ENCODE assay signal across 2 cellular contexts in genomic region chr12:54201001-54201794, GRCh38.
TF ChIP-seq lines count a peak whose summit lies in the region.

No MANE protein-coding gene starts in this region.

TF ChIP-seq in GM23338, 12 proteins besides CTCF, POLR2A, EP300 and RAD21:
- TF ChIP-seq REST (IDR thresholded peaks at IDR 0.05; ENCODE audit: unreplicated experiment) = no peak
- no peak for TF ChIP-seq EZH2 (IDR thresholded peaks at IDR 0.05; ENCODE audit: low read depth, unreplicated experiment)
- no peak for TF ChIP-seq ZNF331 (CRISPR knock-in tag; IDR thresholded peaks at IDR 0.05; ENCODE audit: low read depth)
- TF ChIP-seq ZNF462 (CRISPR knock-in tag; IDR thresholded peaks at IDR 0.05) = no peak
- no peak for TF ChIP-seq JUNB (IDR thresholded peaks at IDR 0.05; ENCODE audit: unreplicated experiment)
- TF ChIP-seq ETS1 (IDR thresholded peaks at IDR 0.05) = no peak
- TF ChIP-seq EZH2phosphoT487 (IDR thresholded peaks at IDR 0.05; ENCODE audit: unreplicated experiment) = no peak
- no peak for TF ChIP-seq NANOG (IDR thresholded peaks at IDR 0.05; ENCODE audit: borderline replicate concordance)
- no peak for TF ChIP-seq ZNF114 (CRISPR knock-in tag; IDR thresholded peaks at IDR 0.05)

TF ChIP-seq in K562, 482 proteins besides CTCF, POLR2A, EP300 and RAD21 (continued from another document and continues in another):
- TF ChIP-seq, protein P1, sequence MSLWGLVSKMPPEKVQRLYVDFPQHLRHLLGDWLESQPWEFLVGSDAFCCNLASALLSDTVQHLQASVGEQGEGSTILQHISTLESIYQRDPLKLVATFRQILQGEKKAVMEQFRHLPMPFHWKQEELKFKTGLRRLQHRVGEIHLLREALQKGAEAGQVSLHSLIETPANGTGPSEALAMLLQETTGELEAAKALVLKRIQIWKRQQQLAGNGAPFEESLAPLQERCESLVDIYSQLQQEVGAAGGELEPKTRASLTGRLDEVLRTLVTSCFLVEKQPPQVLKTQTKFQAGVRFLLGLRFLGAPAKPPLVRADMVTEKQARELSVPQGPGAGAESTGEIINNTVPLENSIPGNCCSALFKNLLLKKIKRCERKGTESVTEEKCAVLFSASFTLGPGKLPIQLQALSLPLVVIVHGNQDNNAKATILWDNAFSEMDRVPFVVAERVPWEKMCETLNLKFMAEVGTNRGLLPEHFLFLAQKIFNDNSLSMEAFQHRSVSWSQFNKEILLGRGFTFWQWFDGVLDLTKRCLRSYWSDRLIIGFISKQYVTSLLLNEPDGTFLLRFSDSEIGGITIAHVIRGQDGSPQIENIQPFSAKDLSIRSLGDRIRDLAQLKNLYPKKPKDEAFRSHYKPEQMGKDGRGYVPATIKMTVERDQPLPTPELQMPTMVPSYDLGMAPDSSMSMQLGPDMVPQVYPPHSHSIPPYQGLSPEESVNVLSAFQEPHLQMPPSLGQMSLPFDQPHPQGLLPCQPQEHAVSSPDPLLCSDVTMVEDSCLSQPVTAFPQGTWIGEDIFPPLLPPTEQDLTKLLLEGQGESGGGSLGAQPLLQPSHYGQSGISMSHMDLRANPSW (CRISPR knock-in tag; IDR thresholded peaks at IDR 0.05) = no peak
- TF ChIP-seq POU5F1 (IDR thresholded peaks at IDR 0.05; ENCODE audit: borderline replicate concordance, low read depth, low read length, partially characterized antibody) (no peak), HDAC6 (IDR thresholded peaks at IDR 0.05; ENCODE audit: low read depth, low read length) (no peak), CBX1 (IDR thresholded peaks at IDR 0.05; ENCODE audit: low read depth) (peak; percentile 58; the same call in 1 of the 2 replicates), PHF8 (IDR thresholded peaks at IDR 0.05; ENCODE audit: borderline replicate concordance, low read length) (no peak), ATF7 (IDR thresholded peaks at IDR 0.05) (0 out of 2 replicates have a peak, but pooled peaks have one; percentile 34), ESRRB (CRISPR knock-in tag; IDR thresholded peaks at IDR 0.05; ENCODE audit: borderline replicate concordance) (no peak), MCM7 (IDR thresholded peaks at IDR 0.05) (no peak), CTCFL (IDR thresholded peaks at IDR 0.05; ENCODE audit: borderline replicate concordance, insufficient read depth, low read depth, low read length, poor library complexity, severe bottlenecking) (peak; percentile 71), TRIM28 (IDR thresholded peaks at IDR 0.05) (no peak), PTBP1 (IDR thresholded peaks at IDR 0.05; ENCODE audit: low read depth, low read length) (0 out of 2 replicates have a peak, but pooled peaks have one; percentile 70), HEY1 (CRISPR knock-in tag; IDR thresholded peaks at IDR 0.05; ENCODE audit: borderline replicate concordance) (no peak), NUFIP1 (IDR thresholded peaks at IDR 0.05; ENCODE audit: partially characterized antibody) (no peak), STAG1 (CRISPR knock-in tag; IDR thresholded peaks at IDR 0.05; ENCODE audit: borderline replicate concordance) (peak; percentile 44; the same call in 1 of the 2 replicates), RBM39 (optimal IDR thresholded peaks at IDR 0.05; ENCODE audit: low read depth, low read length) (no peak), TCF7 (IDR thresholded peaks at IDR 0.05; ENCODE audit: borderline replicate concordance) (no peak), ZNF282 (CRISPR knock-in tag; IDR thresholded peaks at IDR 0.05) (no peak), TRIM24 (IDR thresholded peaks at IDR 0.05) (no peak), MAFK (IDR thresholded peaks at IDR 0.05; ENCODE audit: low read length) (no peak), PTTG1 (tag; IDR thresholded peaks at IDR 0.05; ENCODE audit: low read depth) (no peak), GABPA (tag; conservative IDR thresholded peaks at IDR 0.05; ENCODE audit: low read depth) (no peak), TFAP4 (CRISPR knock-in tag; IDR thresholded peaks at IDR 0.05; ENCODE audit: borderline replicate concordance) (no peak), MXD1 (CRISPR knock-in tag; IDR thresholded peaks at IDR 0.05; ENCODE audit: borderline replicate concordance, poor library complexity, severe bottlenecking) (no peak), SRF (CRISPR knock-in tag; IDR thresholded peaks at IDR 0.05) (no peak), RBBP5 (IDR thresholded peaks at IDR 0.05; ENCODE audit: borderline replicate concordance, insufficient read depth, low read length, poor library complexity, severe bottlenecking) (no peak), RFX1 (IDR thresholded peaks at IDR 0.05) (no peak), PCBP1 (IDR thresholded peaks at IDR 0.05; ENCODE audit: low read depth, low read length, poor library complexity, severe bottlenecking) (no peak), CHD2 (IDR thresholded peaks at IDR 0.05; ENCODE audit: low read depth, low read length) (no peak), MTA3 (IDR thresholded peaks at IDR 0.05; ENCODE audit: borderline replicate concordance) (no peak), ILF3 (IDR thresholded peaks at IDR 0.05; ENCODE audit: borderline replicate concordance) (no peak), SNIP1 (IDR thresholded peaks at IDR 0.05; ENCODE audit: low read depth) (no peak), ZNF133 (CRISPR knock-in tag; IDR thresholded peaks at IDR 0.05) (no peak), HNRNPLL (IDR thresholded peaks at IDR 0.05; ENCODE audit: low read depth, low read length, poor library complexity, severe bottlenecking) (no peak), BHLHE40 (IDR thresholded peaks at IDR 0.05; ENCODE audit: low read length) (0 out of 2 replicates have a peak, but pooled peaks have one; percentile 26), DACH1 (IDR thresholded peaks at IDR 0.05; ENCODE audit: partially characterized antibody) (no peak), ARID2 (IDR thresholded peaks at IDR 0.05) (no peak), HOMEZ (CRISPR knock-in tag; IDR thresholded peaks at IDR 0.05) (no peak), ZNF146 (CRISPR knock-in tag; IDR thresholded peaks at IDR 0.05; ENCODE audit: unreplicated experiment) (no peak), ZNF695 (CRISPR knock-in tag; IDR thresholded peaks at IDR 0.05) (no peak), HLTF (IDR thresholded peaks at IDR 0.05) (no peak), RBM17 (IDR thresholded peaks at IDR 0.05; ENCODE audit: borderline replicate concordance, low read depth, low read length) (no peak), JUND (IDR thresholded peaks at IDR 0.05; ENCODE audit: borderline replicate concordance, low read depth, low read length) (no peak), JUND (tag; IDR thresholded peaks at IDR 0.05; ENCODE audit: borderline replicate concordance, low read depth, low read length) (no peak), NFE2 (IDR thresholded peaks at IDR 0.05; ENCODE audit: low read depth) (no peak), TARDBP (IDR thresholded peaks at IDR 0.05) (no peak), POLR2H (tag; IDR thresholded peaks at IDR 0.05; ENCODE audit: low read depth) (no peak), ATF3 (IDR thresholded peaks at IDR 0.05) (no peak), ATF3 (CRISPR knock-in tag; conservative IDR thresholded peaks at IDR 0.05) (peak; percentile 31; the same call in 1 of the 2 replicates)
- TF ChIP-seq, protein P2, sequence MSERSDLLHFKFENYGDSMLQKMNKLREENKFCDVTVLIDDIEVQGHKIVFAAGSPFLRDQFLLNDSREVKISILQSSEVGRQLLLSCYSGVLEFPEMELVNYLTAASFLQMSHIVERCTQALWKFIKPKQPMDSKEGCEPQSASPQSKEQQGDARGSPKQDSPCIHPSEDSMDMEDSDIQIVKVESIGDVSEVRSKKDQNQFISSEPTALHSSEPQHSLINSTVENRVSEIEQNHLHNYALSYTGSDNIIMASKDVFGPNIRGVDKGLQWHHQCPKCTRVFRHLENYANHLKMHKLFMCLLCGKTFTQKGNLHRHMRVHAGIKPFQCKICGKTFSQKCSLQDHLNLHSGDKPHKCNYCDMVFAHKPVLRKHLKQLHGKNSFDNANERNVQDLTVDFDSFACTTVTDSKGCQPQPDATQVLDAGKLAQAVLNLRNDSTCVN (CRISPR knock-in tag; IDR thresholded peaks at IDR 0.05) = no peak
- TF ChIP-seq, protein P3, sequence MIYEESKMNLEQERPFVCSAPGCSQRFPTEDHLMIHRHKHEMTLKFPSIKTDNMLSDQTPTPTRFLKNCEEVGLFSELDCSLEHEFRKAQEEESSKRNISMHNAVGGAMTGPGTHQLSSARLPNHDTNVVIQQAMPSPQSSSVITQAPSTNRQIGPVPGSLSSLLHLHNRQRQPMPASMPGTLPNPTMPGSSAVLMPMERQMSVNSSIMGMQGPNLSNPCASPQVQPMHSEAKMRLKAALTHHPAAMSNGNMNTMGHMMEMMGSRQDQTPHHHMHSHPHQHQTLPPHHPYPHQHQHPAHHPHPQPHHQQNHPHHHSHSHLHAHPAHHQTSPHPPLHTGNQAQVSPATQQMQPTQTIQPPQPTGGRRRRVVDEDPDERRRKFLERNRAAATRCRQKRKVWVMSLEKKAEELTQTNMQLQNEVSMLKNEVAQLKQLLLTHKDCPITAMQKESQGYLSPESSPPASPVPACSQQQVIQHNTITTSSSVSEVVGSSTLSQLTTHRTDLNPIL (CRISPR knock-in tag; IDR thresholded peaks at IDR 0.05) = no peak
- TF ChIP-seq, protein P4, sequence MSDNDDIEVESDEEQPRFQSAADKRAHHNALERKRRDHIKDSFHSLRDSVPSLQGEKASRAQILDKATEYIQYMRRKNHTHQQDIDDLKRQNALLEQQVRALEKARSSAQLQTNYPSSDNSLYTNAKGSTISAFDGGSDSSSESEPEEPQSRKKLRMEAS (CRISPR knock-in tag; IDR thresholded peaks at IDR 0.05) = no peak
- TF ChIP-seq, protein P5, sequence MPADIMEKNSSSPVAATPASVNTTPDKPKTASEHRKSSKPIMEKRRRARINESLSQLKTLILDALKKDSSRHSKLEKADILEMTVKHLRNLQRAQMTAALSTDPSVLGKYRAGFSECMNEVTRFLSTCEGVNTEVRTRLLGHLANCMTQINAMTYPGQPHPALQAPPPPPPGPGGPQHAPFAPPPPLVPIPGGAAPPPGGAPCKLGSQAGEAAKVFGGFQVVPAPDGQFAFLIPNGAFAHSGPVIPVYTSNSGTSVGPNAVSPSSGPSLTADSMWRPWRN (IDR thresholded peaks at IDR 0.05; ENCODE audit: low read depth) = no peak
- TF ChIP-seq, protein P6, sequence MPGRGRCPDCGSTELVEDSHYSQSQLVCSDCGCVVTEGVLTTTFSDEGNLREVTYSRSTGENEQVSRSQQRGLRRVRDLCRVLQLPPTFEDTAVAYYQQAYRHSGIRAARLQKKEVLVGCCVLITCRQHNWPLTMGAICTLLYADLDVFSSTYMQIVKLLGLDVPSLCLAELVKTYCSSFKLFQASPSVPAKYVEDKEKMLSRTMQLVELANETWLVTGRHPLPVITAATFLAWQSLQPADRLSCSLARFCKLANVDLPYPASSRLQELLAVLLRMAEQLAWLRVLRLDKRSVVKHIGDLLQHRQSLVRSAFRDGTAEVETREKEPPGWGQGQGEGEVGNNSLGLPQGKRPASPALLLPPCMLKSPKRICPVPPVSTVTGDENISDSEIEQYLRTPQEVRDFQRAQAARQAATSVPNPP (IDR thresholded peaks at IDR 0.05; ENCODE audit: borderline replicate concordance, insufficient read depth, insufficient read length) = no peak
